In the genomic region with DNA sequence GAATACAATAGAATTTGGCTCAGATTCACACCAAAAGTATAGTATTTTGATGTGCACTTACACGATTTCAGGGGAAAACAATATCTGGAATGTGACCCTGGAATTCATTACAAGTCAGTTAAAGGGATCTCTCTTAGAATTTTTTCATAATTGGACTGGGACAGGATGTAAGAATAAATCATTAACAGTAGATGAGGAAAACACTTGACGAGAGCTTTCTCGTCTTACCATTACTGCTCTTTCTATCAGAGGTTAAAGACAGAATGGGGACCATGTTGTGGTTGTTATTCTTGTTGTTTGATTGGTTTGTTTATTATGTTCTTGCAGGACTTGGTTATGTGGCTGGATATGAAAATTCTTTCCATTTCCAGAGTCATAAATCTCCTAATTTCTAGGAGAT, we compare ENCODE assay signal across 19 cellular contexts. TPM values are rescaled to one million over a fixed set of nuclear protein-coding genes. Genes with fewer than 3 reads are reported as not detected.
"Had no signal": no experiment of that assay in that cellular context is flagged by ENCODE, and none has a peak within 500 bp of the region (broad histone marks: within the 10 kb centered on the region; RNA-seq: fewer than 3 reads in every experiment).

No MANE protein-coding gene starts in this region.

RNA-seq across cellular contexts. Expression of gene GOLGA8G, which starts 51.4 kb away (rescaled TPM):
- total RNA-seq: activated naive CD4-positive, alpha-beta T cell treated with anti-CD3 and anti-CD28 coated beads for 36 hours; activated naive CD4-positive, alpha-beta T cell treated with anti-CD3 and anti-CD28 coated beads, Interleukin-2, amount 50 U/mL, for 72 hours; activated naive CD8-positive, alpha-beta T cell treated with anti-CD3 and anti-CD28 coated beads for 36 hours; activated naive CD8-positive, alpha-beta T cell treated with anti-CD3 and anti-CD28 coated beads, Interleukin-2, amount 10 ng/mL, durations not matched to agents 7 days and 5 days; activated T-cell treated with anti-CD3 and anti-CD28 coated beads, Interleukin-2, amount 50 U/mL, for 4 hours; activated T-cell treated with anti-CD3 and anti-CD28 coated beads, Interleukin-2, amount 50 U/mL, for 72 hours; activated T-helper 1 cell treated with anti-CD3 and anti-CD28 coated beads, Interleukin-12 subunit alpha, Interleukin-12 subunit beta, Interleukin-2, Interleukin-4 antibody, amounts not matched to agents 30 ng/mL and 10 ng/mL and 1 ng/mL, durations not matched to agents 14 hours and 24 hours and 36 hours; activated T-helper 17 cell treated with anti-CD3 and anti-CD28 coated beads, Interleukin-2, amount 50 U/mL, for 72 hours; activated T-helper 2 cell treated with anti-CD3 and anti-CD28 coated beads, Interferon-gamma antibody, Interleukin-2, Interleukin-4, amounts not matched to agents 10 μg/mL and 5 μg/mL and 100 μg/mL, durations not matched to agents 14 hours and 24 hours and 36 hours; adrenal gland; ascending aorta; astrocyte; body of pancreas; breast epithelium; bronchial epithelial cell; cardiac septum; chondrocyte had no signal
- polyA plus RNA-seq: adipose tissue, cardiac muscle cell had no signal
